Comparison of ENCODE assay signal across 9 cellular contexts in the genomic region with DNA sequence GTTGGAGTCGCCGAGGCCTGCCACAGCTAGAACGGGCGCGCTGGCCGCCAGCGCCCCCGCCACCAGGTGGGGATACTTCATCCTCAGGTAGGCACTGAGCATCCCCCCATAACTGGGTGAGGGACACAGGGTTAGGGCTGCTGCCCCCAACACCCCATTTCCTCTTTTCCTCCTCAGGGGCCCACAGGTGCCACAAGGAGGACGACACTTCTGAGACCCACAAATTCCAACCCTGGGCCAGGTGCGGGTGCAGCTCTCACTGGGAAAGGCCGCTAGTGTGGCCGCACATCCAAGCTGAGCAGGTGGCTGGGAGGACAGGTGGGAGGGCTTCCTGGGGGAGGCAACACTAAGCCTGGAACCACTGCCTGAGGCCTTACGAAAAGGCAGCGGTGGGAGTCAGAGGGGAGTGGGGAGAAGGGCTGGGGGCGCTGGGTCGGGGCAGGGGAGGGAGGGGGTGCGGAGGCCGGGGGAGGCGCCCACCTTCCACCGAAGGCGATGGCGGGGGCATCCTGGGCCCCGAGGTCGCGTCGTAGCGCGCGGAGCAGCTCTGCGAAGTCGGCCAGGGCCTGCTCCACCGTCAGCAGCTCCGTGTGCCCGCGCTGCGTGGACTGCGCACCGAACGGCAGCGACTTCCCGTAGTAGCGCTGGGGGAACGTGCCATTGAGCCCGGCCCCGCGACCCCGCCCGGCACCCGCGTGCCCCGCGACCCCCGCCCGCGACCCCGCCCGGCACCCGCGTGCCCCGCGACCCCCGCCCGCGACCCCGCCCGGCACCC. TPM values are rescaled to one million over a fixed set of nuclear protein-coding genes. Genes with fewer than 3 reads are reported as not detected.
A peak's percentile ranks its signal among the peaks of the same experiment; 100 is the strongest.
DNase-seq lines count a peak whose midpoint lies in the region; TF ChIP-seq lines count a peak whose summit lies in the region.
"Had no signal": no experiment of that assay in that cellular context is flagged by ENCODE, and none has a peak within 500 bp of the region (broad histone marks: within the 10 kb centered on the region; RNA-seq: fewer than 3 reads in every experiment).

No MANE protein-coding gene starts in this region.

- H2AFZ ChIP-seq in neuronal stem cell (ENCODE audit: low read length), result no peak overlapping the region

- no peaks in the 10 kb centered on the region for H3K27me3 Mint-ChIP-seq in MCF 10A (ENCODE audit: insufficient read depth, unreplicated experiment)

- H3K27ac ChIP-seq in neuronal stem cell (replicated peaks; ENCODE audit: low read length), result no peak overlapping the region

- H3K9me3 ChIP-seq in neuronal stem cell (replicated peaks in 1 of 2; ENCODE audit: control insufficient read depth in 2 of 2, insufficient read depth in 1 of 2, low read depth in 1 of 2, low read length in 2 of 2), result no peaks in the 10 kb centered on the region

- no peak overlapping the region for H3K4ac ChIP-seq in neuronal stem cell (ENCODE audit: low read length)

- DNase-seq in CD1c-positive myeloid dendritic cell (ENCODE audit: extremely low spot score), result peak; percentile 42
- no peak for DNase-seq in LNCaP clone FGC (ENCODE audit: low read depth)
- no peak for DNase-seq in MCF 10A (ENCODE audit: unreplicated experiment)
- no peak for DNase-seq in neuronal stem cell (ENCODE audit: low spot score)
- no peak for DNase-seq in NCI-H510A treated with DMSO at 0.1 percent for 48 hours (lab: John Stamatoyannopoulos, UW)
- no peak for DNase-seq in SK-N-DZ (ENCODE audit: low spot score)
- DNase-seq in SHP77 treated with DMSO at 0.1 percent for 48 hours (lab: John Stamatoyannopoulos, UW), result no peak
- no peak for DNase-seq in NCI-H774 (lab: John Stamatoyannopoulos, UW)

- no peaks in the 10 kb centered on the region for H3K79me1 ChIP-seq in neuronal stem cell (ENCODE audit: low read depth, low read length)

- no peaks in the 10 kb centered on the region for H3K4me1 Mint-ChIP-seq in MCF 10A (ENCODE audit: insufficient read depth, unreplicated experiment)

- no peak overlapping the region for H2BK120ac ChIP-seq in neuronal stem cell (ENCODE audit: low read depth, low read length)

- peak overlapping the region; percentile 53 for H2BK5ac ChIP-seq in neuronal stem cell (ENCODE audit: low read length)

- H3K27me3 ChIP-seq in neuronal stem cell (ENCODE audit: control insufficient read depth in 3 of 3, insufficient read depth in 3 of 3, low read depth in 1 of 3, low read length in 3 of 3), result peaks cover 0 to 34% (median 5%) of the 10 kb centered on the region in 3 experiments

- H2AK5ac ChIP-seq in neuronal stem cell (ENCODE audit: low read depth, low read length), result peak overlapping the region; percentile 63

- peak overlapping the region; percentile 25 for H3K4me2 ChIP-seq in neuronal stem cell (ENCODE audit: insufficient read depth, low read length, poor library complexity, severe bottlenecking)

- intact Hi-C loops in MCF 10A (cut with micrococcal nuclease), result no loop called here

- H3K4me3 ChIP-seq in LNCaP clone FGC (ENCODE audit: low read depth, low read length), result peak overlapping the region; percentile 63
- no peak overlapping the region for H3K4me3 ChIP-seq in neuronal stem cell (ENCODE audit: low read length in 2 of 2)

- H3K36me3 ChIP-seq in neuronal stem cell (replicated peaks in 1 of 2; ENCODE audit: control insufficient read depth in 2 of 2, insufficient read depth in 2 of 2, low read length in 2 of 2), result peaks cover 8 to 12% of the 10 kb centered on the region in 2 donors

- no peak overlapping the region for H3K27ac Mint-ChIP-seq in MCF 10A (ENCODE audit: low read depth, unreplicated experiment)

- H2BK12ac ChIP-seq in neuronal stem cell (ENCODE audit: low read length), result no peak overlapping the region

- H3K18ac ChIP-seq in neuronal stem cell (ENCODE audit: low read length), result no peak overlapping the region

- H3K14ac ChIP-seq in neuronal stem cell (ENCODE audit: low read length), result no peak overlapping the region

- no peak for TF ChIP-seq CTCF in LNCaP clone FGC (IDR thresholded peaks at IDR 0.05; ENCODE audit: control insufficient read depth, extremely low read depth, insufficient read depth)
- TF ChIP-seq CTCF in MCF 10A (IDR thresholded peaks at IDR 0.05; ENCODE audit: unreplicated experiment), result no peak

- POLR2A ChIA-PET in MCF 10A (lab: Yijun Ruan, JAX), result interaction anchor here (1.7 to 2.4 kb wide), 2 partner anchors 27 to 30 kb away, joined by 3 to 12 read pairs; partner anchors contain the start of gene MAN1B1

- H3K9me3 Mint-ChIP-seq in MCF 10A (ENCODE audit: unreplicated experiment), result no peaks in the 10 kb centered on the region

- H4K91ac ChIP-seq in neuronal stem cell (ENCODE audit: low read depth, low read length, poor library complexity), result no peak overlapping the region

- peaks cover 0 to 14% of the 10 kb centered on the region in 2 donors for H3K4me1 ChIP-seq in neuronal stem cell (ENCODE audit: control insufficient read depth in 2 of 2, insufficient read depth in 1 of 2, low read depth in 1 of 2, low read length in 2 of 2)

- CTCF ChIA-PET in MCF 10A (lab: Yijun Ruan, JAX), result interaction anchor here (0.6 to 0.8 kb wide), 2 partner anchors 85 to 530 kb away, joined by 3 read pairs; no protein-coding TSS in a partner anchor

- H3K23ac ChIP-seq in neuronal stem cell (ENCODE audit: low read depth, low read length, poor library complexity), result peak overlapping the region; percentile 80

- peaks cover 14% of the 10 kb centered on the region for H3K36me3 Mint-ChIP-seq in MCF 10A (ENCODE audit: insufficient read depth, unreplicated experiment)

- BruUV-seq in MCF 10A (replicated peaks; lab: Mats Ljungman, UMichigan), result TSS peak; percentile 37

- peak overlapping the region; percentile 37 for H2BK15ac ChIP-seq in neuronal stem cell (ENCODE audit: low read length)

- no CpG with 5 or more reads among the region's 66 CpGs for WGBS in neuronal stem cell (ENCODE audit: extremely low coverage in 2 of 2, insufficient read length in 2 of 2, insufficient replicate concordance in 1 of 2), 2 donors

- no peak overlapping the region for H4K8ac ChIP-seq in neuronal stem cell (ENCODE audit: low read depth, low read length)

- peak overlapping the region; percentile 62 for H3K4me3 Mint-ChIP-seq in MCF 10A (ENCODE audit: unreplicated experiment)

- no peak overlapping the region for H3K9ac ChIP-seq in neuronal stem cell (ENCODE audit: low read depth, low read length, poor library complexity)

RNA-seq across cellular contexts. Expression of gene DPP7, which starts 1.0 kb away (rescaled TPM):
- 139 and 157 TPM in 2 replicates for total RNA-seq in MCF 10A (2022)
- 34.8 TPM for polyA plus RNA-seq in neuronal stem cell (2013, experiment 1 of 2)
- polyA plus RNA-seq in neuronal stem cell (2013, experiment 2 of 2), result 32.9 TPM
- 36.6 and 41.5 TPM in 2 replicates for polyA plus RNA-seq in SK-N-DZ (2014; cell fraction: cytosol; rRNA removed)
- polyA plus RNA-seq in SK-N-DZ (2014; cell fraction: nucleus; rRNA removed), result 548 and 584 TPM in 2 replicates

RNA-seq across cellular contexts. Expression of gene GRIN1, which starts 25.4 kb away (rescaled TPM):
- total RNA-seq in MCF 10A (2022), result 0.61 and 1.4 TPM in 2 replicates
- 0.20 TPM for polyA plus RNA-seq in neuronal stem cell (2013, experiment 1 of 2)
- polyA plus RNA-seq in neuronal stem cell (2013, experiment 2 of 2), result 0.07 TPM
- polyA plus RNA-seq in SK-N-DZ (2014; cell fraction: cytosol; rRNA removed), result 0.09 and 0.66 TPM in 2 replicates
- 0.76 and 3.7 TPM in 2 replicates for polyA plus RNA-seq in SK-N-DZ (2014; cell fraction: nucleus; rRNA removed)
- total RNA-seq: glomerular endothelial cell had no signal

RNA-seq across cellular contexts. Expression of gene MAN1B1, which starts 26.8 kb away (rescaled TPM):
- 46.5 and 49.1 TPM in 2 replicates for total RNA-seq in MCF 10A (2022)
- 23.6 TPM for polyA plus RNA-seq in neuronal stem cell (2013, experiment 1 of 2)
- 22.2 TPM for polyA plus RNA-seq in neuronal stem cell (2013, experiment 2 of 2)
- 38.6 and 45.9 TPM in 2 replicates for polyA plus RNA-seq in SK-N-DZ (2014; cell fraction: cytosol; rRNA removed)
- 78.8 and 112 TPM in 2 replicates for polyA plus RNA-seq in SK-N-DZ (2014; cell fraction: nucleus; rRNA removed)

RNA-seq across cellular contexts. Expression of gene UAP1L1, which starts 36.3 kb away (rescaled TPM):
- total RNA-seq in MCF 10A (2022), result 1.0 and 3.7 TPM in 2 replicates
- polyA plus RNA-seq in neuronal stem cell (2013, experiment 1 of 2), result 0.17 TPM
- polyA plus RNA-seq in neuronal stem cell (2013, experiment 2 of 2), result 0.19 TPM
- polyA plus RNA-seq in SK-N-DZ (2014; cell fraction: cytosol; rRNA removed), result 9.9 and 14.0 TPM in 2 replicates
- 46.3 and 50.0 TPM in 2 replicates for polyA plus RNA-seq in SK-N-DZ (2014; cell fraction: nucleus; rRNA removed)

RNA-seq across cellular contexts. Expression of gene SAPCD2, which starts 43.2 kb away (rescaled TPM):
- total RNA-seq in MCF 10A (2022), result 5.7 and 15.7 TPM in 2 replicates
- polyA plus RNA-seq in neuronal stem cell (2013, experiment 1 of 2), result 15.6 TPM
- polyA plus RNA-seq in neuronal stem cell (2013, experiment 2 of 2), result 16.0 TPM
- 58.9 and 76.5 TPM in 2 replicates for polyA plus RNA-seq in SK-N-DZ (2014; cell fraction: cytosol; rRNA removed)
- polyA plus RNA-seq in SK-N-DZ (2014; cell fraction: nucleus; rRNA removed), result 89.1 and 125 TPM in 2 replicates
